ENCODE assay signal across 8 cellular contexts in the genomic region with DNA sequence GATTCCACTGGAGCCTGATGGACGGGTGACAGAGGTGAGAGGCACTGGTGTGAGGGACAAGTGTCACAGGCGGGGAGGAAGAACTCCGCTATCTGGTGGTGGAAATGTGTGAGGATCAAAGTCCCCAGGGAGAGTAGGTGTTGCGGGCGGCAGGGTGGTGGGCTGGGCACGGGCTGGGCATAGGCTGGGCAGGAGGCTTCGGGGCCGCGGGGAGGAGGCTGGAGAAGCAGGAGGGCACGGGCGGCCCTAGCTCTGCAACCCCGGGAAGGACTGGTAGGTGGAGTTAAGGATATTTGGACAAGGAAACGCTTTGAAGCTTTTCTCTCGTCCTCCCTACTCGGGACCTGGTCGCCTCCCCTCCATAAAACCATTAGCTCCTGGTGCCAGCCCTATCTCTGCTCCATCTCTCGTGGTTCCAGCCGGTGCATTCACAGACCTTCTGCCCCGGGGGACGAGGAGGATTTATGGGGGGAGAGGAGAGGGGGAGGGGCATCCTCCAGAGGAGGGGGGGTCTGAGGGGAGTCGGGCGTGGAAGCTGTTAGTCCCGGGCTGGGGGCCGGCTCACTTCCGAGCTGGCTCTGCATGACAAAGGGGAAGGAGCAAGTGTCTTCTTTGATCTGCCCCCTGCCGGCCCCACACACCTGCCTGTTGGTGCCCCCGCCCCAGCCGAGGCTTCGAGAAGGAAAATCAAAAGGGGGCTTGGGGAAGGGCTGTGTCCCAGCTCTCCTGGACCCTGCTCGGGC. TPM values are rescaled to one million over a fixed set of nuclear protein-coding genes. Genes with fewer than 3 reads are reported as not detected.
A peak's percentile ranks its signal among the peaks of the same experiment; 100 is the strongest.
DNase-seq lines count a peak whose midpoint lies in the region; ATAC-seq and TF ChIP-seq lines count a peak whose summit lies in the region.

No MANE protein-coding gene starts in this region.

- H3K27ac ChIP-seq in heart right ventricle (peak overlapping the region in 6 of 10 donors; percentile 8 to 65 (median 40)), gastrocnemius medialis (peak overlapping the region in 2 of 4 donors; percentile 29 to 46)

- peak overlapping the region; percentile 24 to 74 (median 58) for H3K4me3 ChIP-seq in heart right ventricle
- H3K4me3 ChIP-seq in gastrocnemius medialis: peak overlapping the region; percentile 48 to 55 (median 54)

- H3K4me1 ChIP-seq in heart right ventricle (peaks cover 0 to 57% (median 30%) of the 10 kb centered on the region in 9 donors), gastrocnemius medialis (peaks cover 7 to 10% of the 10 kb centered on the region in 2 donors)

- H3K27me3 ChIP-seq in heart right ventricle: peaks cover 0 to 34% (median 0%) of the 10 kb centered on the region in 7 donors
- H3K27me3 ChIP-seq in gastrocnemius medialis: peaks cover 28 to 37% (median 30%) of the 10 kb centered on the region in 3 donors

- H3K4me3 Mint-ChIP-seq in activated CD4-positive, alpha-beta T cell treated with anti-CD3 and anti-CD28 coated beads, Interleukin-2, amount 10 ng/mL, durations not matched to agents 24 days and 14 days: peak overlapping the region; percentile 53

- H3K36me3 Mint-ChIP-seq in activated CD4-positive, alpha-beta T cell treated with anti-CD3 and anti-CD28 coated beads, Interleukin-2, amount 10 ng/mL, durations not matched to agents 24 days and 14 days (ENCODE audit: low read depth): no peaks in the 10 kb centered on the region

- no peaks in the 10 kb centered on the region for H3K9me3 Mint-ChIP-seq in activated CD4-positive, alpha-beta T cell treated with anti-CD3 and anti-CD28 coated beads, Interleukin-2, amount 10 ng/mL, durations not matched to agents 24 days and 14 days

- TF ChIP-seq CTCF in heart right ventricle (IDR thresholded peaks at IDR 0.05) (peak in 2 of 9 donors; percentile 26 to 29), gastrocnemius medialis (IDR thresholded peaks at IDR 0.05 in 4 of 5, conservative IDR thresholded peaks at IDR 0.05 in 1 of 5) (no peak)

- H3K27me3 Mint-ChIP-seq in activated CD4-positive, alpha-beta T cell treated with anti-CD3 and anti-CD28 coated beads, Interleukin-2, amount 10 ng/mL, durations not matched to agents 24 days and 14 days: peaks cover 74% of the 10 kb centered on the region

- intact Hi-C loops in activated CD4-positive, alpha-beta T cell treated with anti-CD3 and anti-CD28 coated beads, Interleukin-2, amount 10 ng/mL, durations not matched to agents 24 days and 14 days (cut with micrococcal nuclease): no loop called here
- intact Hi-C loops in heart right ventricle (cut with DNase I): loop anchor here in 2 of 10 donors (5.0 kb wide), 3 partner anchors 163 to 313 kb away; no protein-coding TSS in a partner anchor
- intact Hi-C loops in gastrocnemius medialis (cut with DNase I; ENCODE audit: low total_unique reads): no loop called here

- H3K4me1 Mint-ChIP-seq in activated CD4-positive, alpha-beta T cell treated with anti-CD3 and anti-CD28 coated beads, Interleukin-2, amount 10 ng/mL, durations not matched to agents 24 days and 14 days: peaks cover 10% of the 10 kb centered on the region

- H3K9me3 ChIP-seq in heart right ventricle: no peaks in the 10 kb centered on the region
- no peaks in the 10 kb centered on the region for H3K9me3 ChIP-seq in gastrocnemius medialis

- H3K36me3 ChIP-seq in heart right ventricle: no peaks in the 10 kb centered on the region
- no peaks in the 10 kb centered on the region for H3K36me3 ChIP-seq in gastrocnemius medialis

- DNase-seq in activated CD4-positive, alpha-beta T cell treated with anti-CD3 and anti-CD28 coated beads, Interleukin-2, amount 10 ng/mL, durations not matched to agents 24 days and 14 days: no peak
- DNase-seq in activated CD4-positive, alpha-beta T cell treated with anti-CD3 and anti-CD28 coated beads for 1 hour: no peak
- DNase-seq in SW480 (ENCODE audit: low spot score): peak; percentile 63
- no peak for DNase-seq in heart right ventricle
- no peak for DNase-seq in gastrocnemius medialis
- no peak for DNase-seq in NCI-H187 treated with DMSO at 0.1 percent for 48 hours (lab: John Stamatoyannopoulos, UW)
- DNase-seq in RKO (ENCODE audit: low spot score): no peak
- DNase-seq in ACHN: no peak

- ATAC-seq in heart right ventricle (peak in 4 of 8 donors; percentile 5 to 18 (median 11)), gastrocnemius medialis (no peak)

- no peak for TF ChIP-seq POLR2A in gastrocnemius medialis (IDR thresholded peaks at IDR 0.05)

- whole genome bisulfite sequencing in heart right ventricle, 2 donors: 9 to 12% methylated on average over 30 of the region's 30 CpGs

- H3K27ac Mint-ChIP-seq in activated CD4-positive, alpha-beta T cell treated with anti-CD3 and anti-CD28 coated beads, Interleukin-2, amount 10 ng/mL, durations not matched to agents 24 days and 14 days: no peak overlapping the region

- in situ Hi-C loops in gastrocnemius medialis (cut with MboI; ENCODE audit: low sequenced_read_pairs in 4 of 4) (loop anchor here in 1 of 4 donors (25.0 kb wide), 1 partner anchor 1158 kb away; the partner anchor contains the start of gene FKBP4), ACHN (cut with HindIII; ENCODE audit: low pct_ligation_motif_present, low pct_unique_long_range_greater_than_20kb, low sequenced_read_pairs) (no loop called here)

RNA-seq across cellular contexts. Expression of gene WNT5B, which starts 0.5 kb away (rescaled TPM):
- 0.76 and 0.89 TPM in 2 replicates for total RNA-seq in activated CD4-positive, alpha-beta T cell treated with anti-CD3 and anti-CD28 coated beads, Interleukin-2, amount 10 ng/mL, durations not matched to agents 24 days and 14 days
- total RNA-seq in heart right ventricle (1 to 10 TPM in 5 of 10 donors, under 1 TPM in 5; 0.34 to 2.5 (median 1.2) TPM), gastrocnemius medialis (1 to 10 TPM in 2 of 4 donors, under 1 TPM in 2; 0.17 to 2.5 (median 0.88) TPM)
- polyA plus RNA-seq in heart right ventricle: 1 to 10 TPM; 1.6 to 2.4 TPM

RNA-seq across cellular contexts. Expression of gene FBXL14, which starts 35.1 kb away (rescaled TPM):
- total RNA-seq in activated CD4-positive, alpha-beta T cell treated with anti-CD3 and anti-CD28 coated beads, Interleukin-2, amount 10 ng/mL, durations not matched to agents 24 days and 14 days: 17.4 and 18.8 TPM in 2 replicates
- total RNA-seq in heart right ventricle (1 to 10 TPM; 4.8 to 8.4 (median 7.0) TPM), gastrocnemius medialis (10 to 100 TPM in 1 of 4 donors, 1 to 10 TPM in 3; 5.8 to 11.5 (median 7.4) TPM)
- 1 to 10 TPM; 1.5 to 4.4 TPM for polyA plus RNA-seq in heart right ventricle
